ENCODE assay signal across 2 cellular contexts in genomic region chr12:49505672-49506071, GRCh38.
TF ChIP-seq lines count a peak whose summit lies in the region.

No MANE protein-coding gene starts in this region.

TF ChIP-seq in A549, 52 proteins besides CTCF, POLR2A, EP300 and RAD21:
- TF ChIP-seq TFCP2L1 (CRISPR knock-in tag; IDR thresholded peaks at IDR 0.05) (no peak), E2F6 (IDR thresholded peaks at IDR 0.05; ENCODE audit: borderline replicate concordance, low read depth) (no peak), NR3C1 (IDR thresholded peaks at IDR 0.05) (no peak), FOSL2 (IDR thresholded peaks at IDR 0.05) (no peak), FOSL2 (CRISPR knock-in tag; IDR thresholded peaks at IDR 0.05) (no peak), MAX (IDR thresholded peaks at IDR 0.05) (no peak), CBX8 (IDR thresholded peaks at IDR 0.05) (no peak), ZSCAN20 (CRISPR knock-in tag; IDR thresholded peaks at IDR 0.05) (no peak), HOXB13 (CRISPR knock-in tag; IDR thresholded peaks at IDR 0.05; ENCODE audit: low read depth) (no peak), USF2 (IDR thresholded peaks at IDR 0.05) (no peak), MAZ (IDR thresholded peaks at IDR 0.05; ENCODE audit: borderline replicate concordance, low read depth, low read length) (no peak), SMC3 (IDR thresholded peaks at IDR 0.05) (no peak), ZNF302 (CRISPR knock-in tag; IDR thresholded peaks at IDR 0.05) (no peak), CEBPB (IDR thresholded peaks at IDR 0.05) (no peak), BHLHE40 (IDR thresholded peaks at IDR 0.05; ENCODE audit: low read depth, low read length) (no peak), JUNB (IDR thresholded peaks at IDR 0.05) (no peak), CHD2 (IDR thresholded peaks at IDR 0.05; ENCODE audit: low read length, partially characterized antibody) (no peak), ZFP36 (IDR thresholded peaks at IDR 0.05; ENCODE audit: borderline replicate concordance, partially characterized antibody) (no peak), HES2 (IDR thresholded peaks at IDR 0.05) (no peak)

TF ChIP-seq in IMR-90, 13 proteins besides CTCF, POLR2A, EP300 and RAD21:
- TF ChIP-seq MAFK (IDR thresholded peaks at IDR 0.05; ENCODE audit: low read depth, low read length), result no peak
- TF ChIP-seq MXI1 (IDR thresholded peaks at IDR 0.05; ENCODE audit: borderline replicate concordance, low read depth, low read length), result no peak
- TF ChIP-seq RCOR1 (IDR thresholded peaks at IDR 0.05; ENCODE audit: insufficient replicate concordance, low read length), result no peak
- no peak for TF ChIP-seq CHD1 (IDR thresholded peaks at IDR 0.05; ENCODE audit: low read depth, low read length)
- no peak for TF ChIP-seq MAZ (IDR thresholded peaks at IDR 0.05; ENCODE audit: borderline replicate concordance, low read depth, low read length)
- TF ChIP-seq SMC3 (IDR thresholded peaks at IDR 0.05; ENCODE audit: low read depth, low read length), result no peak
- TF ChIP-seq BHLHE40 (IDR thresholded peaks at IDR 0.05; ENCODE audit: low read depth, low read length), result no peak
- TF ChIP-seq FOS (IDR thresholded peaks at IDR 0.05; ENCODE audit: low read depth, low read length), result no peak
- no peak for TF ChIP-seq RFX5 (IDR thresholded peaks at IDR 0.05; ENCODE audit: low read depth, low read length)
- TF ChIP-seq NFE2L2 (IDR thresholded peaks at IDR 0.05; ENCODE audit: low read depth, low read length), result no peak
